ENCODE assay signal across 8 cellular contexts in the genomic region with DNA sequence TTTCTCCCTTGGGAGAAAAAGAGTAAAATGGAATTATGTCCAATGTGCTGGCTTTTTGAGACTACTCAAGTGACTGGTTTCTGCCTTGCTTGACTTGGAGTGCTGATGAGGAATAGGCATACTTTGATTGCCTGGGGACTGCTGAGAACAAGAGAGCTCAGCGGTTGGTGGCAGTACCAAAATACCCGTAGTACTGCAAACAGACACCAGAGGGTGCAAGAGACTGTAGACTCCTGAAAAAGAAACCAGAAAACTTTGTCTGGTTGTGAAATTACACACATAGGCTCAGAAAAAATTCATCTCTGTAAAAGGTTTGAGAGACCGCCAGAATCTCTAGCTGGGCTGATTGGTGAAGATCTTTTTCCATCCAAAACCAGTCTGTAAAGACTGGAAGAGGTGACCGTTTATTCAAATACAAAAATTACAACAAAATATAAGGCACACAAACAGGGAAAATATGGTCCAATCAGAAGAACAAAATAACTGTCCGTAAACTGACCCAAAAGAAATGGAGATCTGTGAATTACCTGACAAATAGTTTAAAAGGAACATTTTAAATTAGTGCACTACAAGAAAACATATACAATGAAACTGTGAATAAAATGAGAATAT. TPM values are rescaled to one million over a fixed set of nuclear protein-coding genes. Genes with fewer than 3 reads are reported as not detected.
DNase-seq lines count a peak whose midpoint lies in the region; ATAC-seq and TF ChIP-seq lines count a peak whose summit lies in the region.

No MANE protein-coding gene starts in this region.

- peak; percentile 44 to 57 (median 50) for TF ChIP-seq CTCF in ascending aorta (IDR thresholded peaks at IDR 0.05)

- H3K27me3 ChIP-seq in ascending aorta = no peaks in the 10 kb centered on the region

- no peak overlapping the region for H3K27ac ChIP-seq in ascending aorta

- H3K9me3 ChIP-seq in ascending aorta = peaks cover 4 to 52% of the 10 kb centered on the region in 2 donors

- H3K4me3 ChIP-seq in ascending aorta = no peak overlapping the region

- ATAC-seq in GM21717 (IDR thresholded peaks at IDR 0.05; ENCODE audit: unreplicated experiment) = peak; percentile 98

- H3K36me3 ChIP-seq in ascending aorta = no peaks in the 10 kb centered on the region

- H3K4me1 ChIP-seq in ascending aorta = no peaks in the 10 kb centered on the region

- intact Hi-C loops in ascending aorta (cut with DNase I) = no loop called here

- peak; percentile 33 for DNase-seq in NCI-H1436 (lab: John Stamatoyannopoulos, UW)
- DNase-seq in NCI-H1436 treated with DMSO at 0.1 percent for 48 hours (lab: John Stamatoyannopoulos, UW) = no peak
- peak in 45 of 76 experiments; percentile 1 to 73 (median 19) for DNase-seq in HUDEP-2 (lab: John Stamatoyannopoulos, UW; ENCODE audit: unreplicated experiment in 76 of 76)
- peak; percentile 80 for DNase-seq in RPMI7951 (ENCODE audit: low read depth)
- no peak for DNase-seq in ascending aorta (ENCODE audit: low spot score in 2 of 2)
- DNase-seq in iris pigment epithelial cell (ENCODE audit: low read depth) = peak; percentile 71
- DNase-seq in stimulated activated CD4-positive, alpha-beta T cell treated with anti-CD3 and anti-CD28 coated beads, Interleukin-4, amount 100 ng/mL, for 48 hours (ENCODE audit: low read depth in 2 of 2) = peak; percentile 40 to 45

RNA-seq across cellular contexts. Expression of a gene that starts 18.5 kb away (rescaled TPM):
- total RNA-seq in RPMI7951 (2014; rRNA removed; shearing (Covaris generic)) = 28.3 and 37.6 TPM in 2 replicates
- 9.3 TPM for total RNA-seq in ascending aorta

Comparison
In these comparisons a context has a peak if more than half of its experiments do, and no peak if none do; other contexts are left out.
1. DNase-seq: peak in NCI-H1436 (single experiment), HUDEP-2 (45 of 76), RPMI7951 (single experiment), iris pigment epithelial cell (single experiment) and stimulated activated CD4-positive, alpha-beta T cell treated with anti-CD3 and anti-CD28 coated beads, Interleukin-4, amount 100 ng/mL, for 48 hours (2 of 2); none in NCI-H1436 treated with DMSO at 0.1 percent for 48 hours (single experiment) and ascending aorta (0 of 2).